Comparison of ENCODE assay signal across 28 cellular contexts in genomic region chr12:107196681-107197080, GRCh38.
DNase-seq lines count a peak whose midpoint lies in the region; ATAC-seq and TF ChIP-seq lines count a peak whose summit lies in the region.
"Had no signal": no experiment of that assay in that cellular context is flagged by ENCODE, and none has a peak within 500 bp of the region (broad histone marks: within the 10 kb centered on the region; RNA-seq: fewer than 3 reads in every experiment).

No MANE protein-coding gene starts in this region.

- ATAC-seq in GM21360 (IDR thresholded peaks at IDR 0.05; ENCODE audit: unreplicated experiment): no peak
- ATAC-seq: activated T-cell treated with anti-CD3 and anti-CD28 coated beads, Interleukin-2, amount 50 U/mL, for 72 hours; naive thymus-derived CD4-positive, alpha-beta T cell; Panc1; WTC11 had no signal

- TF ChIP-seq CTCF in AG10803 (conservative IDR thresholded peaks at IDR 0.05; ENCODE audit: low read length) (no peak), brain microvascular endothelial cell (IDR thresholded peaks at IDR 0.05; ENCODE audit: low read depth, low read length, missing control alignments) (no peak)

- H3K27ac Mint-ChIP-seq in immature natural killer cell: no peak overlapping the region
- H3K27ac Mint-ChIP-seq: activated T-cell treated with anti-CD3 and anti-CD28 coated beads, Interleukin-2, amount 50 U/mL, for 72 hours; HFFc6; naive thymus-derived CD4-positive, alpha-beta T cell; stimulated activated naive CD8-positive, alpha-beta T cell treated with anti-CD3 and anti-CD28 coated beads, Interleukin-15, Interleukin-2, amounts not matched to agents 100 ng/mL and 50 ng/mL, for 24 hours; WTC11 had no signal

- in situ Hi-C loops in brain microvascular endothelial cell (cut with HindIII; ENCODE audit: low pct_ligation_motif_present, low sequenced_read_pairs): no loop called here

- H3K4me3 ChIP-seq in AG10803 (ENCODE audit: low read length) (no peak overlapping the region), brain microvascular endothelial cell (ENCODE audit: low read depth, low read length) (no peak overlapping the region)
- H3K4me3 ChIP-seq: BLaER1, esophagus squamous epithelium, vagina had no signal

- H3K36me3 ChIP-seq in brain microvascular endothelial cell (replicated peaks): no peaks in the 10 kb centered on the region
- H3K36me3 ChIP-seq: BLaER1, esophagus squamous epithelium, vagina had no signal

- peaks cover 0 to 6% (median 1%) of the 10 kb centered on the region in 3 donors for H3K27me3 Mint-ChIP-seq in immature natural killer cell (ENCODE audit: low read depth in 3 of 3)

- peaks cover 0 to 4% (median 0%) of the 10 kb centered on the region in 6 donors for H3K9me3 Mint-ChIP-seq in immature natural killer cell
- H3K9me3 Mint-ChIP-seq: activated T-cell treated with anti-CD3 and anti-CD28 coated beads, Interleukin-2, amount 50 U/mL, for 72 hours; stimulated activated naive CD8-positive, alpha-beta T cell treated with anti-CD3 and anti-CD28 coated beads, Interleukin-15, Interleukin-2, amounts not matched to agents 100 ng/mL and 50 ng/mL, for 24 hours had no signal

- H3K36me3 Mint-ChIP-seq in immature natural killer cell: no peaks in the 10 kb centered on the region
- H3K36me3 Mint-ChIP-seq: WTC11 had no signal

- DNase-seq in AG10803 (ENCODE audit: low read depth) (peak; percentile 25), M059J (ENCODE audit: low read depth) (peak; percentile 43), brain microvascular endothelial cell (peak; percentile 51), glomerular visceral epithelial cell (ENCODE audit: extremely low spot score) (peak; percentile 30), immature natural killer cell (no peak), NCI-H1417 treated with DMSO at 0.1 percent for 48 hours (lab: John Stamatoyannopoulos, UW) (no peak), NCI-H510A (lab: John Stamatoyannopoulos, UW) (no peak)
- DNase-seq: activated CD4-positive, alpha-beta T cell treated with anti-CD3 and anti-CD28 coated beads, Interleukin-2, amount 50 U/mL, for 1 hour; activated naive CD4-positive, alpha-beta T cell treated with Interleukin-2 at 50 U/mL for 16 hours; activated T-cell treated with anti-CD3 and anti-CD28 coated beads, Interleukin-2, amount 50 U/mL, for 72 hours; caudate nucleus; COR-L47; dermis blood vessel endothelial cell; esophagus squamous epithelium; HFFc6; Karpas-422; kidney; midbrain; naive thymus-derived CD4-positive, alpha-beta T cell; NCI-H187; NCI-H526 treated with DMSO at 0.1 percent for 48 hours; occipital lobe had no signal

- no peak overlapping the region for H3K27ac ChIP-seq in brain microvascular endothelial cell
- H3K27ac ChIP-seq: BLaER1, esophagus squamous epithelium, vagina had no signal

- H3K4me1 Mint-ChIP-seq in immature natural killer cell: no peaks in the 10 kb centered on the region

- H3K27me3 ChIP-seq in brain microvascular endothelial cell (replicated peaks): no peaks in the 10 kb centered on the region
- H3K27me3 ChIP-seq: BLaER1, vagina had no signal

- H3K4me3 Mint-ChIP-seq in immature natural killer cell: no peak overlapping the region
- H3K4me3 Mint-ChIP-seq: activated T-cell treated with anti-CD3 and anti-CD28 coated beads, Interleukin-2, amount 50 U/mL, for 72 hours; HFFc6; naive thymus-derived CD4-positive, alpha-beta T cell; stimulated activated naive CD8-positive, alpha-beta T cell treated with anti-CD3 and anti-CD28 coated beads, Interleukin-15, Interleukin-2, amounts not matched to agents 100 ng/mL and 50 ng/mL, for 24 hours; WTC11 had no signal

Comparison
In these comparisons a context has a peak if more than half of its experiments do, and no peak if none do; other contexts are left out.
1. DNase-seq: peak in AG10803 (single experiment), M059J (single experiment), brain microvascular endothelial cell (single experiment) and glomerular visceral epithelial cell (single experiment); none in immature natural killer cell (0 of 3), NCI-H1417 treated with DMSO at 0.1 percent for 48 hours (single experiment) and NCI-H510A (single experiment).